Comparison of ENCODE assay signal across 1 cellular context in genomic region chr3:105366302-105367062, GRCh38.
TF ChIP-seq lines count a peak whose summit lies in the region.

TSS of gene ALCAM (plus strand) at chr3:105366909.

TF ChIP-seq in HepG2, 621 proteins besides CTCF, POLR2A, EP300 and RAD21 (continued from another document and continues in another):
- TF ChIP-seq AKNA (CRISPR knock-in tag; IDR thresholded peaks at IDR 0.05; ENCODE audit: borderline replicate concordance) (no peak), FUBP1 (CRISPR knock-in tag; IDR thresholded peaks at IDR 0.05; ENCODE audit: borderline replicate concordance) (no peak), ZNF331 (CRISPR knock-in tag; IDR thresholded peaks at IDR 0.05) (peak; percentile 83), PAWR (CRISPR knock-in tag; IDR thresholded peaks at IDR 0.05; ENCODE audit: borderline replicate concordance) (no peak), ZNF318 (CRISPR knock-in tag; IDR thresholded peaks at IDR 0.05) (no peak), JUN (CRISPR knock-in tag; IDR thresholded peaks at IDR 0.05) (peak; percentile 71; the same call in 1 of the 2 replicates), CC2D1A (CRISPR knock-in tag; IDR thresholded peaks at IDR 0.05) (no peak), ZNF354B (CRISPR knock-in tag; IDR thresholded peaks at IDR 0.05) (no peak; the same call in 1 of the 2 replicates), NFYB (CRISPR knock-in tag; IDR thresholded peaks at IDR 0.05) (peak; percentile 73), ZGPAT (CRISPR knock-in tag; IDR thresholded peaks at IDR 0.05) (peak; percentile 69; the same call in 1 of the 2 replicates), NONO (IDR thresholded peaks at IDR 0.05) (no peak), NONO (CRISPR knock-in tag; conservative IDR thresholded peaks at IDR 0.05) (0 out of 2 replicates have a peak, but pooled peaks have one; percentile 54), ZNF24 (IDR thresholded peaks at IDR 0.05) (no peak), PPARG (CRISPR knock-in tag; conservative IDR thresholded peaks at IDR 0.05) (0 out of 2 replicates have a peak, but pooled peaks have one; percentile 42), GABPA (IDR thresholded peaks at IDR 0.05; ENCODE audit: low read depth, low read length) (no peak), GABPA (CRISPR knock-in tag; IDR thresholded peaks at IDR 0.05; ENCODE audit: low read depth) (peak; percentile 64), ZNF280B (CRISPR knock-in tag; IDR thresholded peaks at IDR 0.05; ENCODE audit: borderline replicate concordance) (peak; percentile 42; the same call in 1 of the 2 replicates), ZNF142 (CRISPR knock-in tag; IDR thresholded peaks at IDR 0.05) (peak; percentile 78), SP140L (CRISPR knock-in tag; IDR thresholded peaks at IDR 0.05; ENCODE audit: borderline replicate concordance) (peak; percentile 49; the same call in 1 of the 2 replicates), ZNF335 (CRISPR knock-in tag; IDR thresholded peaks at IDR 0.05) (peak; percentile 63; the same call in 1 of the 2 replicates), HINFP (CRISPR knock-in tag; IDR thresholded peaks at IDR 0.05; ENCODE audit: low read depth) (peak; percentile 98), ZSCAN22 (CRISPR knock-in tag; IDR thresholded peaks at IDR 0.05) (no peak), MEIS2 (CRISPR knock-in tag; IDR thresholded peaks at IDR 0.05) (peak; percentile 51; the same call in 1 of the 2 replicates), ZNF790 (CRISPR knock-in tag; IDR thresholded peaks at IDR 0.05; ENCODE audit: borderline replicate concordance) (peak; percentile 72; the same call in 1 of the 2 replicates), ZFP82 (CRISPR knock-in tag; IDR thresholded peaks at IDR 0.05; ENCODE audit: borderline replicate concordance) (no peak), MBNL3 (CRISPR knock-in tag; conservative IDR thresholded peaks at IDR 0.05) (no peak), TOPORS (CRISPR knock-in tag; IDR thresholded peaks at IDR 0.05) (peak; percentile 46; the same call in 1 of the 2 replicates), ZNF382 (CRISPR knock-in tag; IDR thresholded peaks at IDR 0.05; ENCODE audit: borderline replicate concordance) (no peak)
